In genomic region chr1:230273141-230273710, GRCh38 we compare ENCODE assay signal across 17 cellular contexts.
DNase-seq lines count a peak whose midpoint lies in the region; ATAC-seq lines count a peak whose summit lies in the region.
"Had no signal": no experiment of that assay in that cellular context is flagged by ENCODE, and none has a peak within 500 bp of the region (broad histone marks: within the 10 kb centered on the region; RNA-seq: fewer than 3 reads in every experiment).

No MANE protein-coding gene starts in this region.

- peaks cover 76% of the 10 kb centered on the region for H3K4me1 Mint-ChIP-seq in stimulated activated naive CD8-positive, alpha-beta T cell treated with anti-CD3 and anti-CD28 coated beads, Interleukin-15, Interleukin-2, amounts not matched to agents 100 ng/mL and 50 ng/mL, for 24 hours (ENCODE audit: low read depth)
- H3K4me1 Mint-ChIP-seq in activated CD8-positive, alpha-beta T cell treated with anti-CD3 and anti-CD28 coated beads, Interleukin-2, amount 10 ng/mL, durations not matched to agents 7 days and 5 days (ENCODE audit: low read depth), result peaks cover 69% of the 10 kb centered on the region
- H3K4me1 Mint-ChIP-seq in naive B cell, result peaks cover 51 to 82% (median 58%) of the 10 kb centered on the region in 3 donors

- H3K27ac Mint-ChIP-seq in stimulated activated naive CD8-positive, alpha-beta T cell treated with anti-CD3 and anti-CD28 coated beads, Interleukin-15, Interleukin-2, amounts not matched to agents 100 ng/mL and 50 ng/mL, for 24 hours, result peak overlapping the region; percentile 70
- peak overlapping the region; percentile 80 for H3K27ac Mint-ChIP-seq in activated CD8-positive, alpha-beta T cell treated with anti-CD3 and anti-CD28 coated beads, Interleukin-2, amount 10 ng/mL, durations not matched to agents 7 days and 5 days
- H3K27ac Mint-ChIP-seq in naive B cell, result peak overlapping the region; percentile 72 to 94 (median 86)
- H3K27ac Mint-ChIP-seq: nephron, type B pancreatic cell had no signal

- ATAC-seq in stimulated activated naive CD8-positive, alpha-beta T cell treated with anti-CD3 and anti-CD28 coated beads, Interleukin-15, Interleukin-2, amounts not matched to agents 100 U/mL and 50 U/mL, for 24 hours, result no peak
- no peak for ATAC-seq in activated CD8-positive, alpha-beta T cell treated with anti-CD3 and anti-CD28 coated beads, Interleukin-2, amount 10 ng/mL, durations not matched to agents 7 days and 5 days
- ATAC-seq in naive B cell (ENCODE audit: low read depth in 2 of 2) (no peak), HG02759 (IDR thresholded peaks at IDR 0.05; ENCODE audit: unreplicated experiment) (no peak)
- ATAC-seq: activated naive CD4-positive, alpha-beta T cell treated with anti-CD3 and anti-CD28 coated beads, Interleukin-2, amount 50 U/mL, for 72 hours had no signal

- no peaks in the 10 kb centered on the region for H3K27me3 Mint-ChIP-seq in stimulated activated naive CD8-positive, alpha-beta T cell treated with anti-CD3 and anti-CD28 coated beads, Interleukin-15, Interleukin-2, amounts not matched to agents 100 ng/mL and 50 ng/mL, for 24 hours
- H3K27me3 Mint-ChIP-seq in activated CD8-positive, alpha-beta T cell treated with anti-CD3 and anti-CD28 coated beads, Interleukin-2, amount 10 ng/mL, durations not matched to agents 7 days and 5 days (ENCODE audit: low read depth), result no peaks in the 10 kb centered on the region
- H3K27me3 Mint-ChIP-seq in naive B cell, result no peaks in the 10 kb centered on the region
- H3K27me3 Mint-ChIP-seq: type B pancreatic cell had no signal

- CTCF ChIA-PET in activated CD8-positive, alpha-beta T cell treated with anti-CD3 and anti-CD28 coated beads, Interleukin-2, amount 10 ng/mL, durations not matched to agents 7 days and 5 days (lab: Charles Lee), result interaction anchor here (1.0 to 1.2 kb wide), 2 partner anchors 31 to 37 kb away, joined by 3 to 4 read pairs; no protein-coding TSS in a partner anchor

- DNase-seq in stimulated activated naive CD8-positive, alpha-beta T cell treated with anti-CD3 and anti-CD28 coated beads, Interleukin-15, Interleukin-2, amounts not matched to agents 100 U/mL and 50 U/mL, for 24 hours, result no peak
- no peak for DNase-seq in activated CD8-positive, alpha-beta T cell treated with anti-CD3 and anti-CD28 coated beads, Interleukin-2, amount 10 ng/mL, durations not matched to agents 7 days and 5 days
- no peak for DNase-seq in naive B cell
- no peak for DNase-seq in mucosa of gallbladder (ENCODE audit: low spot score)
- DNase-seq in NCI-H187 (lab: John Stamatoyannopoulos, UW), result no peak
- DNase-seq: brain microvascular endothelial cell, Calu3, cortex of kidney, IMR-90, NCI-H2029 treated with DMSO at 0.1 percent for 48 hours, NCI-H524, SW 1271 had no signal

- POLR2A ChIA-PET in activated CD8-positive, alpha-beta T cell treated with anti-CD3 and anti-CD28 coated beads, Interleukin-2, amount 10 ng/mL, durations not matched to agents 7 days and 5 days (lab: Charles Lee), result no interaction called here

- H3K9me3 Mint-ChIP-seq in stimulated activated naive CD8-positive, alpha-beta T cell treated with anti-CD3 and anti-CD28 coated beads, Interleukin-15, Interleukin-2, amounts not matched to agents 100 ng/mL and 50 ng/mL, for 24 hours, result no peaks in the 10 kb centered on the region
- H3K9me3 Mint-ChIP-seq in activated CD8-positive, alpha-beta T cell treated with anti-CD3 and anti-CD28 coated beads, Interleukin-2, amount 10 ng/mL, durations not matched to agents 7 days and 5 days (ENCODE audit: insufficient read depth), result no peaks in the 10 kb centered on the region
- H3K9me3 Mint-ChIP-seq in naive B cell, result no peaks in the 10 kb centered on the region
- H3K9me3 Mint-ChIP-seq: activated naive CD4-positive, alpha-beta T cell treated with anti-CD3 and anti-CD28 coated beads, Interleukin-2, amount 50 U/mL, for 72 hours; nephron; type B pancreatic cell had no signal

- peaks cover 35% of the 10 kb centered on the region for H3K36me3 Mint-ChIP-seq in stimulated activated naive CD8-positive, alpha-beta T cell treated with anti-CD3 and anti-CD28 coated beads, Interleukin-15, Interleukin-2, amounts not matched to agents 100 ng/mL and 50 ng/mL, for 24 hours (ENCODE audit: low read depth)
- H3K36me3 Mint-ChIP-seq in activated CD8-positive, alpha-beta T cell treated with anti-CD3 and anti-CD28 coated beads, Interleukin-2, amount 10 ng/mL, durations not matched to agents 7 days and 5 days (ENCODE audit: low read depth), result peaks cover 13% of the 10 kb centered on the region
- peaks cover 0 to 5% of the 10 kb centered on the region in 2 donors for H3K36me3 Mint-ChIP-seq in naive B cell

- no peak overlapping the region for H3K4me3 Mint-ChIP-seq in stimulated activated naive CD8-positive, alpha-beta T cell treated with anti-CD3 and anti-CD28 coated beads, Interleukin-15, Interleukin-2, amounts not matched to agents 100 ng/mL and 50 ng/mL, for 24 hours
- H3K4me3 Mint-ChIP-seq in activated CD8-positive, alpha-beta T cell treated with anti-CD3 and anti-CD28 coated beads, Interleukin-2, amount 10 ng/mL, durations not matched to agents 7 days and 5 days, result no peak overlapping the region
- H3K4me3 Mint-ChIP-seq in naive B cell, result peak overlapping the region in 3 of 8 donors; percentile 36 to 61 (median 54)
- H3K4me3 Mint-ChIP-seq: nephron, type B pancreatic cell had no signal
